ENCODE assay signal across 3 cellular contexts in the genomic region with DNA sequence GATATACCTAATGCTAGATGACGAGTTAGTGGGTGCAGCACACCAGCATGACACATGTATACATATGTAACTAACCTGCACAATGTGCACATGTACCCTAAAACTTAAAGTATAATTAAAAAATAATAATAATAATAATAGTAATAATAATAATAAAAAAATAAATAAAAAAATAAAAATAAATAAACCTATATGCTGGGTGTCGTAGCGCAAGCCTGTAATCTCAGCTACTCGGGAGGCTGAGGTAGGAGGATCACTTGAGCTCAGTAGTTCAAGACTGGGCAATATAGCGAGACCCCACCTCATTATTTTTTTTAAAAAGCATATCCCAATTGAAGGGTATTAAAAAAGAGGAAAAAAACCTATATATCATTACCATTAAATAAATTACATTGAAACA. TPM values are rescaled to one million over a fixed set of nuclear protein-coding genes. Genes with fewer than 3 reads are reported as not detected.
A peak's percentile ranks its signal among the peaks of the same experiment; 100 is the strongest.
DNase-seq lines count a peak whose midpoint lies in the region; ATAC-seq, FAIRE-seq and TF ChIP-seq lines count a peak whose summit lies in the region.
"Not testable (repeated sequence)": the region's sequence is repeated elsewhere in the genome, so short reads cannot be mapped to it uniquely, and the experiment has no call there.

No MANE protein-coding gene starts in this region.

- H3K9me3 Mint-ChIP-seq in WTC11: not testable (repeated sequence)

- BruUV-seq in K562 (replicated peaks; lab: Mats Ljungman, UMichigan): not testable (repeated sequence)

- not testable (repeated sequence) for ATAC-seq in WTC11, K562

- in situ Hi-C loops in K562 (cut with MboI): not testable (repeated sequence)

- not testable (repeated sequence) for H3K79me2 ChIP-seq in K562 (ENCODE audit: control insufficient read depth, insufficient read depth, low read length)

- H3K27me3 Mint-ChIP-seq in WTC11 (ENCODE audit: low read depth): not testable (repeated sequence)

- not testable (repeated sequence) for H3K9me1 ChIP-seq in K562 (ENCODE audit: control insufficient read depth, insufficient read depth, low read length)

- not testable (repeated sequence) for TF ChIP-seq POLR2A in K562 (conservative IDR thresholded peaks at IDR 0.05)

- H3K4me3 Mint-ChIP-seq in WTC11: not testable (repeated sequence)

- TF ChIP-seq CTCF in WTC11 (IDR thresholded peaks at IDR 0.05); K562 (IDR thresholded peaks at IDR 0.05 in 2 of 3, conservative IDR thresholded peaks at IDR 0.05 in 1 of 3; ENCODE audit: insufficient read depth in 2 of 3, low read depth in 1 of 3, low read length in 3 of 3); right atrium auricular region (IDR thresholded peaks at IDR 0.05): not testable (repeated sequence)

- not testable (repeated sequence) for FAIRE-seq in K562 (lab: Jason Lieb, UNC)

- H3K9me3 ChIP-seq in K562 (replicated peaks; ENCODE audit: control insufficient read depth, insufficient read depth, low read depth, low read length); right atrium auricular region: not testable (repeated sequence)

- H3K27ac ChIP-seq in K562 (ENCODE audit: extremely low read depth, low read depth, low read length); right atrium auricular region: not testable (repeated sequence)

- WGBS in K562 (ENCODE audit: insufficient coverage, low coverage, missing lambda C conversion rate): 56% methylated on average over 4 of the region's 5 CpGs

- TF ChIP-seq EP300 in K562 (IDR thresholded peaks at IDR 0.05; ENCODE audit: low read length): not testable (repeated sequence)

- H3K36me3 Mint-ChIP-seq in WTC11: not testable (repeated sequence)

- TF ChIP-seq RAD21 in K562 (CRISPR knock-in tag; conservative IDR thresholded peaks at IDR 0.05 in 1 of 2, IDR thresholded peaks at IDR 0.05 in 1 of 2): not testable (repeated sequence)

- POLR2A ChIA-PET in WTC11 (lab: Charles Lee): not testable (repeated sequence)
- POLR2A ChIA-PET in K562 (lab: Yijun Ruan, JAX): interaction anchor here (0.9 to 1.3 kb wide), 2 partner anchors 14 to 108 kb away, joined by 3 read pairs; no protein-coding TSS in a partner anchor

- not testable (repeated sequence) for H3K27me3 ChIP-seq in K562 (ENCODE audit: control insufficient read depth in 2 of 2, insufficient read depth in 2 of 2, low read length in 2 of 2); right atrium auricular region

- H2AFZ ChIP-seq in K562 (ENCODE audit: low read depth, low read length): not testable (repeated sequence)

- intact Hi-C loops in K562 (cut with micrococcal nuclease): loop anchor here (10.0 kb wide), 1 partner anchor 106 kb away; no protein-coding TSS in a partner anchor

- H3K36me3 ChIP-seq in K562 (ENCODE audit: control insufficient read depth, insufficient read depth, low read length); right atrium auricular region: not testable (repeated sequence)

- not testable (repeated sequence) for H3K9ac ChIP-seq in K562 (ENCODE audit: insufficient read depth in 1 of 2, low read depth in 2 of 2, low read length in 2 of 2)

- DNase-seq in WTC11 (ENCODE audit: low spot score); K562 (ENCODE audit: extremely low read depth in 1 of 4, low spot score in 3 of 4): not testable (repeated sequence)
- DNase-seq in right atrium auricular region (ENCODE audit: low spot score): peak; percentile 36

- not testable (repeated sequence) for H3K4me2 ChIP-seq in K562 (ENCODE audit: insufficient read depth, low read length)

- not testable (repeated sequence) for H3K4me1 ChIP-seq in K562 (replicated peaks in 1 of 2; ENCODE audit: control insufficient read depth in 2 of 2, insufficient read depth in 2 of 2, low read length in 2 of 2); right atrium auricular region

- not testable (repeated sequence) for H3K4me1 Mint-ChIP-seq in WTC11

- CTCF ChIA-PET in WTC11 (lab: Charles Lee): interaction anchor here (0.5 to 1.8 kb wide), 20 partner anchors 12 to 433 kb away, joined by 3 to 65 read pairs (median 4); a partner anchor contains a TSS
- CTCF ChIA-PET in K562 (lab: Yijun Ruan, JAX; ENCODE audit: low intra/inter-chr PET ratio): not testable (repeated sequence)

- not testable (repeated sequence) for H3K4me3 ChIP-seq in K562, right atrium auricular region

- H3K27ac Mint-ChIP-seq in WTC11: not testable (repeated sequence)

- not testable (repeated sequence) for H4K20me1 ChIP-seq in K562 (replicated peaks; ENCODE audit: control insufficient read depth, insufficient read depth, low read length)

TF ChIP-seq in WTC11, 78 proteins besides CTCF, POLR2A, EP300 and RAD21:
- peak; percentile 95 for TF ChIP-seq HMGA2 (CRISPR knock-in tag; IDR thresholded peaks at IDR 0.05)

TF ChIP-seq in K562, 482 proteins besides CTCF, POLR2A, EP300 and RAD21:
- peak; percentile 57 for TF ChIP-seq RBM25 (IDR thresholded peaks at IDR 0.05; ENCODE audit: low read depth, low read length, severe bottlenecking)
- TF ChIP-seq ZNF121 (CRISPR knock-in tag; conservative IDR thresholded peaks at IDR 0.05): 0 out of 2 replicates have a peak, but pooled peaks have one; percentile 49

RNA-seq across cellular contexts. Expression of a gene that starts 35.2 kb away (rescaled TPM):
- 12.5 to 17.0 TPM (median 16.4 TPM) in 3 replicates for total RNA-seq in WTC11 (2021)
- 5.8 and 16.8 TPM in 2 replicates for total RNA-seq in K562 (2011; cell fraction: chromatin; rRNA removed; ENCODE audit: low replicate concordance)
- total RNA-seq in K562 (2011; cell fraction: nucleolus; rRNA removed): 17.5 and 24.3 TPM in 2 replicates
- total RNA-seq in K562 (2011; cell fraction: nucleoplasm; rRNA removed): 15.8 and 20.2 TPM in 2 replicates
- total RNA-seq in K562 (2014; rRNA removed): 14.1 and 16.0 TPM in 2 replicates
- 4.5 and 5.8 TPM in 2 replicates for total RNA-seq in K562 (2014; rRNA removed; fragmentation: Illumina TruSeq; extraction: Trizol)
- 9.8 and 10.8 TPM in 2 replicates for total RNA-seq in K562 (2015; rRNA removed; fragmentation: Illumina TruSeq; extraction: Trizol)
- total RNA-seq in K562 (2021): 13.1 and 13.3 TPM in 2 replicates
- polyA plus RNA-seq in K562 (2011; rRNA removed): 12.1 and 16.9 TPM in 2 replicates
- 20.8 and 35.7 TPM in 2 replicates for polyA plus RNA-seq in K562 (2011; cell fraction: cytosol; rRNA removed)
- 10.2 and 14.5 TPM in 2 replicates for polyA plus RNA-seq in K562 (2011; cell fraction: nucleus; rRNA removed)
- polyA plus RNA-seq in K562 (2012): 12.2 and 18.6 TPM in 2 replicates
- 10.3 and 13.5 TPM in 2 replicates for polyA plus RNA-seq in K562 (2014; fragmentation: Illumina TruSeq; extraction: Trizol)
- polyA plus RNA-seq in K562 (2014; fragmentation: Nextera tagmentation; extraction: Ambion mirVana): 1 to 10 TPM in 1 of 2 experiments, under 1 TPM in 1; 0.65 to 1.1 TPM
- polyA plus RNA-seq in K562 (2014; rRNA removed): 11.9 and 13.9 TPM in 2 replicates
- 7.0 and 10.0 TPM in 2 replicates for polyA minus RNA-seq in K562 (2011; rRNA and poly(A)+ RNA removed)
- polyA minus RNA-seq in K562 (2011; cell fraction: cytosol; rRNA and poly(A)+ RNA removed): 9.9 and 10.3 TPM in 2 replicates
- 3.1 and 5.0 TPM in 2 replicates for polyA minus RNA-seq in K562 (2011; cell fraction: nucleus; rRNA and poly(A)+ RNA removed)
- 10 to 100 TPM; 28.0 to 33.1 TPM for total RNA-seq in right atrium auricular region
